ENCODE assay signal across 14 cellular contexts in the genomic region with DNA sequence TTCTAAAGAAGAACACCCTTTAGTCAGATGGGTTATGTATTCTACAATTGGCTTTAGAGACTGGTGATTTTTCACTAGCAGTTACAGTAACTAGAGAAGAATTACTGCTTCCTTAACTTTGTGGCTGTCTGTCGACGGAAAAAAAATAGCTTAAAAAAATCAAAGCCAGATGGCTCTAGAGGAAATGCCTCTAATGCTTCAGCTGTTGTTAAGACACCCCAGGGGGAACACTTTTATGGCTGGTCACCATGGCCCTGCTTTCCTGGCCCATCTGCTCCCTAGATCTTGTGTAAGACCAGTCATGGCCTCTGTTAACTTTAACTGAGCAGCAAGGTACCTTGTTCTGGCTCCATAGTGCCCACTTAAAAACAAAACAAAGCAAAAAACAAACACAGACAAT.
DNase-seq lines count a peak whose midpoint lies in the region; FAIRE-seq and TF ChIP-seq lines count a peak whose summit lies in the region.
"Had no signal": no experiment of that assay in that cellular context is flagged by ENCODE, and none has a peak within 500 bp of the region (broad histone marks: within the 10 kb centered on the region; RNA-seq: fewer than 3 reads in every experiment).

No MANE protein-coding gene starts in this region.

- no peak overlapping the region for H3K4me3 ChIP-seq in neural progenitor cell
- H3K4me3 ChIP-seq in MG63, result no peak overlapping the region
- H3K4me3 ChIP-seq: hepatocyte had no signal

- no peaks in the 10 kb centered on the region for H3K79me2 ChIP-seq in neural progenitor cell (ENCODE audit: low read depth)
- H3K79me2 ChIP-seq: hepatocyte had no signal

- no peak overlapping the region for H3K4me3 Mint-ChIP-seq in neural progenitor cell
- H3K4me3 Mint-ChIP-seq: dendritic cell treated with granulocyte-macrophage colony-stimulating factor and Interleukin-4, amounts not matched to agents 40 ng/mL and 50 ng/mL, for 4 days; IgD-negative memory B cell had no signal

- TF ChIP-seq CTCF in D721Med (IDR thresholded peaks at IDR 0.05; ENCODE audit: insufficient read depth, missing control alignments), result no peak
- no peak for TF ChIP-seq CTCF in neural progenitor cell (IDR thresholded peaks at IDR 0.05)

- no peaks in the 10 kb centered on the region for H3K9me3 ChIP-seq in neural progenitor cell (ENCODE audit: low read depth)
- H3K9me3 ChIP-seq in MG63, result no peaks in the 10 kb centered on the region
- H3K9me3 ChIP-seq: Caco-2 had no signal

- H3K27me3 ChIP-seq in neural progenitor cell (no peaks in the 10 kb centered on the region), MG63 (no peaks in the 10 kb centered on the region)
- H3K27me3 ChIP-seq: hepatocyte had no signal

- H3K4me1 ChIP-seq in neural progenitor cell, result no peaks in the 10 kb centered on the region
- H3K4me1 ChIP-seq: Caco-2 had no signal

- no peak overlapping the region for H3K27ac ChIP-seq in neural progenitor cell
- H3K27ac ChIP-seq: hepatocyte had no signal

- no peaks in the 10 kb centered on the region for H4K20me1 ChIP-seq in neural progenitor cell (ENCODE audit: low read depth)

- H3K4me1 Mint-ChIP-seq in neural progenitor cell, result peaks cover 19% of the 10 kb centered on the region
- H3K4me1 Mint-ChIP-seq: IgD-negative memory B cell had no signal

- no peak overlapping the region for H3K9ac ChIP-seq in neural progenitor cell

- DNase-seq in D721Med (ENCODE audit: insufficient read length, low spot score) (no peak), NCI-H2171 treated with DMSO at 0.1 percent for 48 hours (lab: John Stamatoyannopoulos, UW) (peak; percentile 86), dermis blood vessel endothelial cell (peak; percentile 71), neural progenitor cell (ENCODE audit: low spot score) (peak; percentile 3), SIG-M5 treated with dmso at 0.1 percent for 504 hours (lab: John Stamatoyannopoulos, UW; ENCODE audit: unreplicated experiment) (no peak), MG63 (no peak), 8988T (no peak)
- DNase-seq in activated CD4-positive, CD25-positive, alpha-beta regulatory T cell treated with anti-CD3 and anti-CD28 coated beads, Interleukin-2, amount 50 U/mL, for 72 hours, result no peak
- DNase-seq: Caco-2; stimulated activated naive CD4-positive, alpha-beta T cell treated with Interleukin-2 at 50 U/mL for 16 hours had no signal

- H3K27me3 Mint-ChIP-seq in neural progenitor cell (ENCODE audit: insufficient read depth, low read depth), result no peaks in the 10 kb centered on the region
- H3K27me3 Mint-ChIP-seq: dendritic cell treated with granulocyte-macrophage colony-stimulating factor and Interleukin-4, amounts not matched to agents 40 ng/mL and 50 ng/mL, for 4 days; IgD-negative memory B cell had no signal

- H3F3A ChIP-seq in neural progenitor cell (ENCODE audit: low read depth), result no peaks in the 10 kb centered on the region

- no peak overlapping the region for H2AFZ ChIP-seq in neural progenitor cell (replicated peaks)
- H2AFZ ChIP-seq: hepatocyte had no signal

- H3K36me3 ChIP-seq in neural progenitor cell (no peaks in the 10 kb centered on the region), MG63 (no peaks in the 10 kb centered on the region)

- no peak overlapping the region for H3K4me2 ChIP-seq in neural progenitor cell
- H3K4me2 ChIP-seq: hepatocyte had no signal

- H3K9me3 Mint-ChIP-seq in neural progenitor cell, result no peaks in the 10 kb centered on the region
- H3K9me3 Mint-ChIP-seq: activated T-helper 2 cell treated with anti-CD3 and anti-CD28 coated beads, Interferon-gamma antibody, Interleukin-2, Interleukin-4, amounts not matched to agents 10 μg/mL and 5 μg/mL and 100 μg/mL, durations not matched to agents 14 hours and 24 hours and 36 hours; dendritic cell treated with granulocyte-macrophage colony-stimulating factor and Interleukin-4, amounts not matched to agents 40 ng/mL and 50 ng/mL, for 4 days had no signal

- no peaks in the 10 kb centered on the region for H3K36me3 Mint-ChIP-seq in neural progenitor cell
- H3K36me3 Mint-ChIP-seq: IgD-negative memory B cell had no signal

- H3K27ac Mint-ChIP-seq in neural progenitor cell, result peak overlapping the region; percentile 70
- H3K27ac Mint-ChIP-seq: activated T-helper 2 cell treated with anti-CD3 and anti-CD28 coated beads, Interferon-gamma antibody, Interleukin-2, Interleukin-4, amounts not matched to agents 10 μg/mL and 5 μg/mL and 100 μg/mL, durations not matched to agents 14 hours and 24 hours and 36 hours; dendritic cell treated with granulocyte-macrophage colony-stimulating factor and Interleukin-4, amounts not matched to agents 40 ng/mL and 50 ng/mL, for 4 days; IgD-negative memory B cell had no signal

- peak; percentile 94 for FAIRE-seq in D721Med (lab: Jason Lieb, UNC)

Comparison
In these comparisons a context has a peak if more than half of its experiments do, and no peak if none do; other contexts are left out.
1. DNase-seq: peak in NCI-H2171 treated with DMSO at 0.1 percent for 48 hours (single experiment), dermis blood vessel endothelial cell (single experiment) and neural progenitor cell (single experiment); none in D721Med (single experiment), SIG-M5 treated with dmso at 0.1 percent for 504 hours (single experiment), MG63 (single experiment), 8988T (single experiment) and activated CD4-positive, CD25-positive, alpha-beta regulatory T cell treated with anti-CD3 and anti-CD28 coated beads, Interleukin-2, amount 50 U/mL, for 72 hours (single experiment).